In the genomic region with DNA sequence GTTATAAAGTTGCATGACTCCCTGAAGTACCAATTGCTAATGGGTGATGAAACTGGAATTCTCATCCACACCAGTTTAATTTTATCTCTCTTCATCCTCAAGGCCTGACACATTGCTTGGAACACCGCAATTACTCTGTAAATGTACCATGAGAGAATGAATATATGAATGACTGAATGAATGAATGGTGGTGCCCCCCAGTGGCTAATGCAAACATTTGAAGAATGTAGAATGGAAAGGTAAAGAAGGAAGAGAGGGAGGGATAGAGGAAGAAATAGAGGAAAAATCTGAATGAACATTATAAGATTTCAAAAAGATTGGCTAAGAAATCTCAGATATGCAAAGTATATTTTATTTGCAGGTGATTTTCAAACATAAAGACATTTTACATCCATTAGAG, we compare ENCODE assay signal across 17 cellular contexts. TPM values are rescaled to one million over a fixed set of nuclear protein-coding genes. Genes with fewer than 3 reads are reported as not detected.
DNase-seq lines count a peak whose midpoint lies in the region; ATAC-seq, FAIRE-seq and TF ChIP-seq lines count a peak whose summit lies in the region.
"Had no signal": no experiment of that assay in that cellular context is flagged by ENCODE, and none has a peak within 500 bp of the region (broad histone marks: within the 10 kb centered on the region; RNA-seq: fewer than 3 reads in every experiment).

No MANE protein-coding gene starts in this region.

- H3K79me2 ChIP-seq in H1 (ENCODE audit: control insufficient read depth in 1 of 2, insufficient read depth in 2 of 2, low read length in 2 of 2) (no peaks in the 10 kb centered on the region), smooth muscle cell (ENCODE audit: low read depth) (peaks cover 72% of the 10 kb centered on the region)

- H3K27ac ChIP-seq in cardiac muscle cell (no peak overlapping the region), heart left ventricle (no peak overlapping the region), H1 (ENCODE audit: low read depth, low read length) (no peak overlapping the region), smooth muscle cell (ENCODE audit: low read depth) (peak overlapping the region; percentile 48)
- H3K27ac ChIP-seq: thoracic aorta had no signal

- no peak overlapping the region for H3K56ac ChIP-seq in H1 (replicated peaks; ENCODE audit: insufficient read length, low read depth, low read length)

- H3K9ac ChIP-seq in H1 (replicated peaks in 1 of 4; ENCODE audit: extremely low read depth in 1 of 4, low read depth in 3 of 4, low read length in 3 of 4) (no peak overlapping the region), smooth muscle cell (ENCODE audit: low read depth) (no peak overlapping the region)

- no peaks in the 10 kb centered on the region; the same call in 1 of the 2 replicates for H3K23me2 ChIP-seq in H1 (ENCODE audit: low read depth, low read length)

- no peak for DNase-seq in cardiac muscle cell (ENCODE audit: low read depth in 1 of 2, low spot score in 1 of 2)
- DNase-seq in heart left ventricle: no peak
- peak; percentile 29 for DNase-seq in OCI-M1 (lab: John Stamatoyannopoulos, UW)
- DNase-seq in H1 (ENCODE audit: low read depth in 1 of 2, low spot score in 2 of 2): no peak
- DNase-seq in smooth muscle cell (lab: John Stamatoyannopoulos, UW; ENCODE audit: unreplicated experiment): no peak
- DNase-seq in activated CD8-positive, alpha-beta memory T cell treated with anti-CD3 and anti-CD28 coated beads, Interleukin-2, amount 50 U/mL, for 48 hours: no peak
- no peak for DNase-seq in activated T-cell treated with anti-CD3 and anti-CD28 coated beads, Interleukin-2, amount 50 U/mL, for 72 hours
- DNase-seq: activated CD4-positive, alpha-beta T cell treated with anti-CD3 and anti-CD28 coated beads, Interleukin-2, amount 50 U/mL, for 4 hours; amygdala; MV-4-11; naive thymus-derived CD8-positive, alpha-beta T cell; SIG-M5 had no signal

- no peak overlapping the region for H3K14ac ChIP-seq in H1 (ENCODE audit: insufficient read length)

- H2BK5ac ChIP-seq in H1 (ENCODE audit: low read depth, low read length): no peak overlapping the region

- ATAC-seq in heart left ventricle (no peak), HG03045 (IDR thresholded peaks at IDR 0.05; ENCODE audit: unreplicated experiment) (no peak)
- ATAC-seq in activated T-cell treated with anti-CD3 and anti-CD28 coated beads, Interleukin-2, amount 50 U/mL, for 72 hours (replicated peaks in 1 of 2): no peak
- ATAC-seq: naive thymus-derived CD8-positive, alpha-beta T cell had no signal

- TF ChIP-seq RAD21 in H1 (IDR thresholded peaks at IDR 0.05 in 1 of 2, conservative IDR thresholded peaks at IDR 0.05 in 1 of 2; ENCODE audit: low read depth in 2 of 2, low read length in 2 of 2): peak in 1 of 2 experiments; percentile 20; a peak in 2 of 4 replicates

- H3K23ac ChIP-seq in H1 (ENCODE audit: insufficient read length): no peak overlapping the region

- no peaks in the 10 kb centered on the region for H3K36me3 Mint-ChIP-seq in activated T-cell treated with anti-CD3 and anti-CD28 coated beads, Interleukin-2, amount 50 U/mL, for 72 hours (ENCODE audit: insufficient read depth in 2 of 2)
- H3K36me3 Mint-ChIP-seq: naive thymus-derived CD8-positive, alpha-beta T cell had no signal

- H3K4me3 Mint-ChIP-seq in activated T-cell treated with anti-CD3 and anti-CD28 coated beads, Interleukin-2, amount 50 U/mL, for 72 hours: no peak overlapping the region
- H3K4me3 Mint-ChIP-seq: naive thymus-derived CD8-positive, alpha-beta T cell had no signal

- CTCF ChIA-PET in H1 (lab: Charles Lee; ENCODE audit: partially characterized antibody): interaction anchor here (0.9 to 1.5 kb wide), 7 partner anchors 11 to 482 kb away, joined by 3 to 5 read pairs (median 3); no protein-coding TSS in a partner anchor

- peaks cover 13% of the 10 kb centered on the region for H3F3A ChIP-seq in smooth muscle cell (ENCODE audit: low read depth)

- H3K4ac ChIP-seq in H1 (replicated peaks; ENCODE audit: insufficient read length, low read depth, low read length): no peak overlapping the region

- peaks cover 10% of the 10 kb centered on the region for H3K4me1 ChIP-seq in cardiac muscle cell (ENCODE audit: low read depth)
- peaks cover 0 to 15% (median 0%) of the 10 kb centered on the region in 12 donors for H3K4me1 ChIP-seq in heart left ventricle
- no peaks in the 10 kb centered on the region for H3K4me1 ChIP-seq in H1 (replicated peaks in 1 of 4; ENCODE audit: control insufficient read depth in 3 of 4, insufficient read depth in 4 of 4, low read length in 3 of 4)
- no peaks in the 10 kb centered on the region for H3K4me1 ChIP-seq in smooth muscle cell (ENCODE audit: low read depth)

- H3K27me3 ChIP-seq in cardiac muscle cell (no peaks in the 10 kb centered on the region), heart left ventricle (no peaks in the 10 kb centered on the region), H1 (replicated peaks in 1 of 4; ENCODE audit: control insufficient read depth in 3 of 4, extremely low read depth in 1 of 4, insufficient read depth in 3 of 4, low read length in 3 of 4) (no peaks in the 10 kb centered on the region), smooth muscle cell (ENCODE audit: low read depth) (no peaks in the 10 kb centered on the region)

- no peak overlapping the region for H4K5ac ChIP-seq in H1 (ENCODE audit: insufficient read length, low read depth, low read length)

- no peak overlapping the region for H2BK20ac ChIP-seq in H1 (ENCODE audit: low read length)

- H2AFZ ChIP-seq in H1 (ENCODE audit: low read length) (no peak overlapping the region), smooth muscle cell (ENCODE audit: low read depth) (no peak overlapping the region)

- no peak overlapping the region for H4K91ac ChIP-seq in H1 (replicated peaks; ENCODE audit: insufficient read length, low read length)

- H3K27ac Mint-ChIP-seq in activated T-cell treated with anti-CD3 and anti-CD28 coated beads, Interleukin-2, amount 50 U/mL, for 72 hours: no peak overlapping the region
- H3K27ac Mint-ChIP-seq: naive thymus-derived CD8-positive, alpha-beta T cell had no signal

- intact Hi-C loops in heart left ventricle (cut with DNase I): loop anchor here in 6 of 10 donors (5.0 to 10.0 kb wide), 5 partner anchors 188 to 478 kb away; no protein-coding TSS in a partner anchor

- TF ChIP-seq POLR2A in heart left ventricle (IDR thresholded peaks at IDR 0.05) (no peak), H1 (IDR thresholded peaks at IDR 0.05; ENCODE audit: control extremely low read depth in 1 of 2, low read depth in 2 of 2, low read length in 2 of 2) (no peak)

- H3K18ac ChIP-seq in H1 (ENCODE audit: extremely low read depth, low read length): no peak overlapping the region

- H2BK12ac ChIP-seq in H1 (ENCODE audit: low read depth, low read length): no peak overlapping the region

- FAIRE-seq in H1 (lab: Jason Lieb, UNC): no peak
- FAIRE-seq: A204.1, HTR-8/SVneo had no signal

- H3K9me3 ChIP-seq in cardiac muscle cell (ENCODE audit: low read depth): no peaks in the 10 kb centered on the region
- no peaks in the 10 kb centered on the region for H3K9me3 ChIP-seq in heart left ventricle
- no peaks in the 10 kb centered on the region for H3K9me3 ChIP-seq in H1 (ENCODE audit: insufficient read depth in 2 of 2, low read depth in 1 of 2, low read length in 1 of 2)
- no peaks in the 10 kb centered on the region for H3K9me3 ChIP-seq in smooth muscle cell (replicated peaks; ENCODE audit: low read depth)
- H3K9me3 ChIP-seq: thoracic aorta had no signal

- POLR2A ChIA-PET in H1 (lab: Charles Lee; ENCODE audit: partially characterized antibody): no interaction called here

- no peaks in the 10 kb centered on the region for H3K4me1 Mint-ChIP-seq in activated T-cell treated with anti-CD3 and anti-CD28 coated beads, Interleukin-2, amount 50 U/mL, for 72 hours (ENCODE audit: low read depth)
- H3K4me1 Mint-ChIP-seq: naive thymus-derived CD8-positive, alpha-beta T cell had no signal

- H3K79me1 ChIP-seq in H1 (ENCODE audit: low read depth, low read length): no peaks in the 10 kb centered on the region

- TF ChIP-seq CTCF in cardiac muscle cell (IDR thresholded peaks at IDR 0.05; ENCODE audit: low read depth, low read length) (peak; percentile 37), heart left ventricle (IDR thresholded peaks at IDR 0.05) (peak in 4 of 12 donors; percentile 14 to 25 (median 17)), H1 (IDR thresholded peaks at IDR 0.05; ENCODE audit: control extremely low read depth in 1 of 3, insufficient read depth in 1 of 3, low read depth in 1 of 3, low read length in 3 of 3) (peak in 1 of 3 experiments; percentile 16; a peak in 1 of 4 replicates), smooth muscle cell (IDR thresholded peaks at IDR 0.05; ENCODE audit: borderline replicate concordance, insufficient read depth, poor library complexity, severe bottlenecking) (peak; percentile 16)

- no peak overlapping the region for H3K4me3 ChIP-seq in cardiac muscle cell
- H3K4me3 ChIP-seq in heart left ventricle: no peak overlapping the region
- H3K4me3 ChIP-seq in H1 (ENCODE audit: extremely low read depth in 1 of 4, insufficient read depth in 2 of 4, low read depth in 3 of 4, low read length in 4 of 4): no peak overlapping the region
- H3K4me3 ChIP-seq in smooth muscle cell: no peak overlapping the region
- H3K4me3 ChIP-seq: lung, thoracic aorta had no signal

- H4K20me1 ChIP-seq in H1 (replicated peaks in 1 of 2; ENCODE audit: control insufficient read depth in 1 of 2, insufficient read depth in 2 of 2, low read length in 2 of 2): no peaks in the 10 kb centered on the region
- H4K20me1 ChIP-seq in smooth muscle cell (ENCODE audit: low read depth): peaks cover 89% of the 10 kb centered on the region

- peaks cover 0 to 2% of the 10 kb centered on the region in 2 donors for H3K9me3 Mint-ChIP-seq in activated T-cell treated with anti-CD3 and anti-CD28 coated beads, Interleukin-2, amount 50 U/mL, for 72 hours

- TF ChIP-seq EP300 in H1 (IDR thresholded peaks at IDR 0.05; ENCODE audit: borderline replicate concordance in 1 of 2, low read depth in 2 of 2, low read length in 2 of 2): no peak

- 88 to 94% (median 89%) methylated on average over 1 of the region's 1 CpG for WGBS in heart left ventricle, 4 donors
- WGBS in H1 (ENCODE audit: extremely low coverage in 1 of 2, insufficient coverage in 1 of 2, insufficient read length in 1 of 2, insufficient replicate concordance in 2 of 2, low coverage in 1 of 2, low lambda C conversion rate in 2 of 2, missing lambda C conversion rate in 1 of 2), 2 experiments: 60% methylated on average over 1 of the region's 1 CpG; no CpG with 5 or more reads in 1 of the 2 experiments
- WGBS in smooth muscle cell (ENCODE audit: low lambda C conversion rate): 77% methylated on average over 1 of the region's 1 CpG

- no peak overlapping the region for H2BK120ac ChIP-seq in H1 (replicated peaks; ENCODE audit: low read depth, low read length)

- H2AK5ac ChIP-seq in H1 (ENCODE audit: low read depth, low read length): no peak overlapping the region

- no peak overlapping the region for H2BK15ac ChIP-seq in H1 (ENCODE audit: low read length)

- H3K4me2 ChIP-seq in H1 (ENCODE audit: insufficient read depth in 1 of 2, low read depth in 2 of 2, low read length in 2 of 2) (no peak overlapping the region), smooth muscle cell (peak overlapping the region; percentile 11)

- H3K27me3 Mint-ChIP-seq in activated T-cell treated with anti-CD3 and anti-CD28 coated beads, Interleukin-2, amount 50 U/mL, for 72 hours (ENCODE audit: low read depth): no peaks in the 10 kb centered on the region

- no peak overlapping the region for H4K8ac ChIP-seq in H1 (ENCODE audit: extremely low read depth, insufficient read depth, low read length)

- H3K36me3 ChIP-seq in cardiac muscle cell: no peaks in the 10 kb centered on the region
- no peaks in the 10 kb centered on the region for H3K36me3 ChIP-seq in heart left ventricle
- H3K36me3 ChIP-seq in H1 (ENCODE audit: control insufficient read depth in 2 of 4, insufficient read depth in 4 of 4, low read length in 3 of 4): no peaks in the 10 kb centered on the region
- no peaks in the 10 kb centered on the region for H3K36me3 ChIP-seq in smooth muscle cell (ENCODE audit: low read depth)
- H3K36me3 ChIP-seq: thoracic aorta had no signal

RNA-seq across cellular contexts. Expression of gene PAPPA, which starts 13.1 kb away (rescaled TPM):
- total RNA-seq in cardiac muscle cell (0.80 and 0.81 TPM in 2 replicates), heart left ventricle (1 to 10 TPM in 7 of 9 donors, under 1 TPM in 2; 0.65 to 8.5 (median 2.1) TPM), smooth muscle cell (99.2 and 114 TPM in 2 replicates)
- polyA plus RNA-seq in cardiac muscle cell (0.20 and 0.76 TPM in 2 replicates), heart left ventricle (1 to 10 TPM in 1 of 2 donors, under 1 TPM in 1; 0.23 to 2.5 TPM), H1 (2011; rRNA removed) (0.18 and 0.31 TPM in 2 replicates), smooth muscle cell (27.7 and 31.5 TPM in 2 replicates)
- 0.63 and 1.2 TPM in 2 replicates for total RNA-seq in H1 (2021; fragmentation: NEBNext Ultra II Directional; extraction: Animal tissue kit (Norgen Biotek cat#: 25700))
- polyA plus RNA-seq in H1 (2011; cell fraction: cytosol; rRNA removed): 0.26 TPM
- polyA plus RNA-seq in H1 (2011; cell fraction: nucleus; rRNA removed): 1.1 TPM
- polyA plus RNA-seq in H1 (2012, experiment 1 of 2): 0.15 to 0.62 TPM (median 0.27 TPM) in 4 replicates
- polyA plus RNA-seq in H1 (2012, experiment 2 of 2): 0.03 TPM
- polyA plus RNA-seq in H1 (2013, experiment 1 of 2): 0.47 TPM
- 0.40 TPM for polyA plus RNA-seq in H1 (2013, experiment 2 of 2)
- polyA minus RNA-seq in H1 (2011; rRNA and poly(A)+ RNA removed): 1.2 and 1.8 TPM in 2 replicates
- polyA minus RNA-seq in H1 (2011; cell fraction: cytosol; rRNA and poly(A)+ RNA removed): 0.37 TPM
- 3.4 TPM for polyA minus RNA-seq in H1 (2011; cell fraction: nucleus; rRNA and poly(A)+ RNA removed)
- total RNA-seq in activated T-cell treated with anti-CD3 and anti-CD28 coated beads, Interleukin-2, amount 50 U/mL, for 72 hours: not detected
- total RNA-seq: naive thymus-derived CD8-positive, alpha-beta T cell had no signal

Comparison
In these comparisons a context has a peak if more than half of its experiments do, and no peak if none do; other contexts are left out.
1. RNA of gene PAPPA, which starts 13.1 kb away (total RNA-seq): 99.2 to 114 TPM in smooth muscle cell; 0.65 to 8.5 TPM in heart left ventricle, 0.80 to 0.81 TPM in cardiac muscle cell, 0.63 to 1.2 TPM in H1 and not detected in activated T-cell treated with anti-CD3 and anti-CD28 coated beads, Interleukin-2, amount 50 U/mL, for 72 hours; every median in the first group is over 10 times any median in the second.